13 cellular contexts compared by ENCODE assay signal in the genomic region with DNA sequence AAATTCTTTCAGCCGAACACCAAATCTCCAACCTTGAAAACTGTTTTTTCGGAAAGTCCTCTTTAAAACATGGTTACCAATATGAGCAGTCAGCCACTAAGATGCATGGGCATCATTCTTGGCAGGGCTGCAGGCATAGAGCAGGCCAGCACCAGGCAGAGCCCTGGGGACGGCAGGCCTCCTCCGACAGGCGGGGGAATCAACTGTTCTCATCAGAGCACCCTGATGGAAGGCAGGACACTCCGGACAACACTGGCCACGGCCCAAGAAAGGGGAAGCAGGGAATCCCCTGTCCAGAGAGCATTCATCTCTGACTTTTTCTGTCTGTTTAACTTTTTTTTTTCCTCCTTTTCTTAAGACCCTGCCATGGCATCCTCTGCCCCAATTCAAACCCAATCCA. TPM values are rescaled to one million over a fixed set of nuclear protein-coding genes. Genes with fewer than 3 reads are reported as not detected.
DNase-seq lines count a peak whose midpoint lies in the region; ATAC-seq and TF ChIP-seq lines count a peak whose summit lies in the region.
"Had no signal": no experiment of that assay in that cellular context is flagged by ENCODE, and none has a peak within 500 bp of the region (broad histone marks: within the 10 kb centered on the region; RNA-seq: fewer than 3 reads in every experiment).

No MANE protein-coding gene starts in this region.

- ATAC-seq in Right ventricle myocardium inferior: no peak
- ATAC-seq in HG02938 (IDR thresholded peaks at IDR 0.05; ENCODE audit: unreplicated experiment): no peak

- H3K27me3 ChIP-seq in right atrium auricular region (no peaks in the 10 kb centered on the region), iPS-15b (ENCODE audit: control insufficient read depth, insufficient read depth, low read length) (no peaks in the 10 kb centered on the region), testis (no peaks in the 10 kb centered on the region)

- WGBS in testis, 2 donors: 30 to 42% methylated on average over 7 of the region's 7 CpGs

- no peaks in the 10 kb centered on the region for H3K9me3 ChIP-seq in right atrium auricular region
- H3K9me3 ChIP-seq in iPS-15b (ENCODE audit: control insufficient read depth, insufficient read depth, low read length): no peaks in the 10 kb centered on the region
- H3K9me3 ChIP-seq in testis: no peaks in the 10 kb centered on the region
- H3K9me3 ChIP-seq: HAP-1, prostate gland had no signal

- no peak for TF ChIP-seq CTCF in right atrium auricular region (IDR thresholded peaks at IDR 0.05)
- no peak for TF ChIP-seq CTCF in testis (IDR thresholded peaks at IDR 0.05)

- H3K36me3 ChIP-seq in right atrium auricular region (no peaks in the 10 kb centered on the region), iPS-15b (ENCODE audit: control insufficient read depth, insufficient read depth, low read length) (no peaks in the 10 kb centered on the region), testis (ENCODE audit: low read depth, missing control alignments) (no peaks in the 10 kb centered on the region)
- H3K36me3 ChIP-seq: esophagus muscularis mucosa, HAP-1, prostate gland had no signal

- TF ChIP-seq POLR2A in testis (IDR thresholded peaks at IDR 0.05): no peak

- peak overlapping the region; percentile 37 for H3K9ac ChIP-seq in iPS-15b (ENCODE audit: low read depth, low read length)

- H3K4me1 ChIP-seq in right atrium auricular region (peaks cover 0 to 37% of the 10 kb centered on the region in 2 donors), iPS-15b (ENCODE audit: control insufficient read depth, insufficient read depth, low read length) (peaks cover 7% of the 10 kb centered on the region), testis (peaks cover 17% of the 10 kb centered on the region)
- H3K4me1 ChIP-seq: A549, HAP-1, prostate gland had no signal

- peak overlapping the region in 1 of 2 donors; percentile 41 for H3K27ac ChIP-seq in right atrium auricular region
- no peak overlapping the region for H3K27ac ChIP-seq in testis
- H3K27ac ChIP-seq: A549, prostate gland had no signal

- H3K4me3 ChIP-seq in right atrium auricular region (no peak overlapping the region), iPS-15b (ENCODE audit: low read depth, low read length) (no peak overlapping the region), testis (no peak overlapping the region)
- H3K4me3 ChIP-seq: A549, HAP-1, prostate gland had no signal

- peak; percentile 18 for DNase-seq in Right ventricle myocardium inferior (ENCODE audit: missing footprints)
- no peak for DNase-seq in right atrium auricular region (ENCODE audit: low spot score)
- peak; percentile 50 for DNase-seq in testis
- no peak for DNase-seq in AG08395 (ENCODE audit: low spot score)
- DNase-seq: NCI-H2029 treated with DMSO at 0.1 percent for 48 hours; stimulated activated CD4-positive, alpha-beta T cell treated with anti-CD3 and anti-CD28 coated beads, Interleukin-15, amount 100 ng/mL, for 24 hours had no signal

- intact Hi-C loops in Right ventricle myocardium inferior (cut with DNase I) (loop anchor here (5.0 kb wide), 1 partner anchor 207 kb away; no protein-coding TSS in a partner anchor), testis (cut with DNase I; ENCODE audit: low total_unique reads) (loop anchor here (5.0 kb wide), 1 partner anchor 87 kb away; no protein-coding TSS in a partner anchor)

RNA-seq across cellular contexts. Expression of a gene that starts 1.4 kb away (rescaled TPM):
- total RNA-seq in Right ventricle myocardium inferior (19.4 TPM), right atrium auricular region (10 to 100 TPM; 14.5 to 78.6 TPM), testis (10 to 100 TPM; 25.0 to 36.6 TPM)
- polyA plus RNA-seq in testis (ENCODE audit: insufficient read depth, low read depth, low replicate concordance): 19.5 TPM

RNA-seq across cellular contexts. Expression of a gene that starts 11.3 kb away (rescaled TPM):
- total RNA-seq in Right ventricle myocardium inferior (97.3 TPM), right atrium auricular region (100 to 1,000 TPM; 119 to 128 TPM), testis (100 to 1,000 TPM; 230 to 247 TPM)
- polyA plus RNA-seq in testis (ENCODE audit: insufficient read depth, low read depth, low replicate concordance): 82.5 TPM

RNA-seq across cellular contexts. Expression of a gene that starts 34.8 kb away (rescaled TPM):
- not detected for total RNA-seq in Right ventricle myocardium inferior
- total RNA-seq in right atrium auricular region: not detected
- total RNA-seq in testis: 10 to 100 TPM; 14.9 to 29.7 TPM
- polyA plus RNA-seq in testis (ENCODE audit: insufficient read depth, low read depth, low replicate concordance): 24.8 TPM
- total RNA-seq: subcutaneous adipose tissue had no signal

RNA-seq across cellular contexts. Expression of a gene that starts 38.8 kb away (rescaled TPM):
- total RNA-seq in Right ventricle myocardium inferior (24.5 TPM), right atrium auricular region (10 to 100 TPM; 11.9 to 20.6 TPM), testis (10 to 100 TPM; 59.6 to 76.8 TPM)
- polyA plus RNA-seq in testis (ENCODE audit: insufficient read depth, low read depth, low replicate concordance): 34.9 TPM

RNA-seq across cellular contexts. Expression of a gene that starts 58.9 kb away (rescaled TPM):
- total RNA-seq in Right ventricle myocardium inferior: 5.5 TPM
- total RNA-seq in right atrium auricular region: 1 to 10 TPM; 1.1 to 1.2 TPM
- total RNA-seq in testis: 10 to 100 TPM; 27.5 to 37.9 TPM
- 20.8 TPM for polyA plus RNA-seq in testis (ENCODE audit: insufficient read depth, low read depth, low replicate concordance)

Comparison
In these comparisons a context has a peak if more than half of its experiments do, and no peak if none do; other contexts are left out.
1. DNase-seq: peak in Right ventricle myocardium inferior (single experiment) and testis (single experiment); none in right atrium auricular region (single experiment) and AG08395 (single experiment).
2. RNA of a gene that starts 34.8 kb away (total RNA-seq): 14.9 to 29.7 TPM in testis; not detected in right atrium auricular region and not detected in Right ventricle myocardium inferior (single experiment); every median in the first group is over 10 times any median in the second.